In genomic region chr7:46145412-46145811, GRCh38 we compare ENCODE assay signal across 9 cellular contexts.
A peak's percentile ranks its signal among the peaks of the same experiment; 100 is the strongest.
DNase-seq lines count a peak whose midpoint lies in the region; ATAC-seq and TF ChIP-seq lines count a peak whose summit lies in the region.
"Had no signal": no experiment of that assay in that cellular context is flagged by ENCODE, and none has a peak within 500 bp of the region (broad histone marks: within the 10 kb centered on the region; RNA-seq: fewer than 3 reads in every experiment).

No MANE protein-coding gene starts in this region.

- no peaks in the 10 kb centered on the region for H3K9me3 Mint-ChIP-seq in activated CD4-positive, alpha-beta T cell treated with anti-CD3 and anti-CD28 coated beads, Interleukin-2, amount 10 ng/mL, durations not matched to agents 7 days and 5 days

- POLR2A ChIA-PET in AG04449 (lab: Yijun Ruan, JAX): interaction anchor here (0.8 kb wide), 1 partner anchor 167 kb away, joined by 3 read pairs; no protein-coding TSS in a partner anchor
- POLR2A ChIA-PET in IMR-90 (lab: Charles Lee; ENCODE audit: unreplicated experiment): no interaction called here
- POLR2A ChIA-PET in activated CD4-positive, alpha-beta T cell treated with anti-CD3 and anti-CD28 coated beads, Interleukin-2, amount 10 ng/mL, durations not matched to agents 7 days and 5 days (lab: Charles Lee): no interaction called here

- no peaks in the 10 kb centered on the region for H3K36me3 Mint-ChIP-seq in activated CD4-positive, alpha-beta T cell treated with anti-CD3 and anti-CD28 coated beads, Interleukin-2, amount 10 ng/mL, durations not matched to agents 7 days and 5 days (ENCODE audit: low read depth)
- H3K36me3 Mint-ChIP-seq: CD4-positive, CD25-positive, alpha-beta regulatory T cell had no signal

- H3K4me1 ChIP-seq in IMR-90 (ENCODE audit: control insufficient read depth, insufficient read depth, low read length): peaks cover 23% of the 10 kb centered on the region
- H3K4me1 ChIP-seq in right lobe of liver: no peaks in the 10 kb centered on the region

- H3K9me1 ChIP-seq in IMR-90 (ENCODE audit: insufficient read depth, low read length): peaks cover 10% of the 10 kb centered on the region

- 0 out of 2 replicates have a peak overlapping the region, but pooled peaks have one; percentile 96 for H3K56ac ChIP-seq in IMR-90 (ENCODE audit: extremely low read depth, insufficient read depth, low read length)

- intact Hi-C loops in IMR-90 (cut with micrococcal nuclease) (loop anchor here (1.0 to 10.0 kb wide), 5 partner anchors 46 to 609 kb away; no protein-coding TSS in a partner anchor), right lobe of liver (cut with DNase I) (no loop called here)

- no peak overlapping the region for H3K4me3 Mint-ChIP-seq in activated CD4-positive, alpha-beta T cell treated with anti-CD3 and anti-CD28 coated beads, Interleukin-2, amount 10 ng/mL, durations not matched to agents 7 days and 5 days
- H3K4me3 Mint-ChIP-seq: CD4-positive, CD25-positive, alpha-beta regulatory T cell had no signal

- H3K27ac ChIP-seq in IMR-90 (ENCODE audit: insufficient read depth, low read length) (peak overlapping the region; percentile 64), right lobe of liver (no peak overlapping the region)

- ATAC-seq in IMR-90 (ENCODE audit: low read depth) (peak; percentile 93), right lobe of liver (peak; percentile 14 to 57 (median 31)), GM21825 (IDR thresholded peaks at IDR 0.05; ENCODE audit: unreplicated experiment) (no peak), HG03565 (IDR thresholded peaks at IDR 0.05; ENCODE audit: unreplicated experiment) (no peak)

- no peak for TF ChIP-seq RAD21 in IMR-90 (IDR thresholded peaks at IDR 0.05; ENCODE audit: low read length)

- H3K27me3 Mint-ChIP-seq in activated CD4-positive, alpha-beta T cell treated with anti-CD3 and anti-CD28 coated beads, Interleukin-2, amount 10 ng/mL, durations not matched to agents 7 days and 5 days: no peaks in the 10 kb centered on the region

- H2AFZ ChIP-seq in IMR-90 (replicated peaks; ENCODE audit: low read length, poor library complexity): no peak overlapping the region

- H3K36me3 ChIP-seq in IMR-90 (ENCODE audit: control insufficient read depth, insufficient read depth, low read length) (no peaks in the 10 kb centered on the region), right lobe of liver (no peaks in the 10 kb centered on the region)

- no peaks in the 10 kb centered on the region for H3K9me3 ChIP-seq in IMR-90 (ENCODE audit: control insufficient read depth, insufficient read depth, low read length)
- H3K9me3 ChIP-seq in right lobe of liver: no peaks in the 10 kb centered on the region

- H3K14ac ChIP-seq in IMR-90 (replicated peaks; ENCODE audit: low read depth, low read length): no peak overlapping the region

- TF ChIP-seq CTCF in AG04449 (IDR thresholded peaks at IDR 0.05; ENCODE audit: insufficient read depth, low read length, missing control alignments): no peak
- no peak for TF ChIP-seq CTCF in IMR-90 (conservative IDR thresholded peaks at IDR 0.05; ENCODE audit: low read depth, low read length)
- TF ChIP-seq CTCF in right lobe of liver (IDR thresholded peaks at IDR 0.05): no peak

- no peaks in the 10 kb centered on the region for H3K79me1 ChIP-seq in IMR-90 (ENCODE audit: low read depth in 1 of 2, low read length in 2 of 2)

- in situ Hi-C loops in IMR-90 (cut with MboI; ENCODE audit: low sequenced_read_pairs): no loop called here

- 0 out of 2 replicates have a peak overlapping the region, but pooled peaks have one; percentile 99 for H3K18ac ChIP-seq in IMR-90 (ENCODE audit: low read depth, low read length)

- peak overlapping the region; percentile 99 for H4K91ac ChIP-seq in IMR-90 (ENCODE audit: insufficient read depth, low read depth, low read length)

- H3K4ac ChIP-seq in IMR-90 (ENCODE audit: low read depth, low read length): peak overlapping the region; percentile 99

- peak overlapping the region in 1 of 2 experiments; percentile 94; a peak in 3 of 4 replicates for H4K8ac ChIP-seq in IMR-90 (ENCODE audit: low read depth in 2 of 2, low read length in 2 of 2)

- no CpG with 5 or more reads among the region's 2 CpGs for WGBS in IMR-90 (ENCODE audit: extremely low coverage in 2 of 2, insufficient read length in 1 of 2), 2 experiments
- WGBS in right lobe of liver (ENCODE audit: insufficient coverage, low coverage, low lambda C conversion rate, missing lambda C conversion rate): 40% methylated on average over 2 of the region's 2 CpGs

- H3K4me3 ChIP-seq in AG04449 (ENCODE audit: low read depth, low read length) (no peak overlapping the region), IMR-90 (ENCODE audit: insufficient read depth, low read depth, low read length) (no peak overlapping the region), right lobe of liver (no peak overlapping the region)

- H2BK120ac ChIP-seq in IMR-90 (ENCODE audit: low read depth, low read length): peak overlapping the region; percentile 99

- H3K23ac ChIP-seq in IMR-90 (ENCODE audit: low read depth, low read length): no peak overlapping the region

- no peaks in the 10 kb centered on the region for H3K4me1 Mint-ChIP-seq in activated CD4-positive, alpha-beta T cell treated with anti-CD3 and anti-CD28 coated beads, Interleukin-2, amount 10 ng/mL, durations not matched to agents 7 days and 5 days
- H3K4me1 Mint-ChIP-seq: CD4-positive, CD25-positive, alpha-beta regulatory T cell had no signal

- CTCF ChIA-PET in AG04449 (lab: Yijun Ruan, JAX): interaction anchor here (3.0 kb wide), 1 partner anchor 223 kb away, joined by 21 read pairs; the partner anchor contains the start of gene IGFBP3
- CTCF ChIA-PET in IMR-90 (lab: Yijun Ruan, JAX): no interaction called here
- CTCF ChIA-PET in activated CD4-positive, alpha-beta T cell treated with anti-CD3 and anti-CD28 coated beads, Interleukin-2, amount 10 ng/mL, durations not matched to agents 7 days and 5 days (lab: Charles Lee): no interaction called here

- H2AK5ac ChIP-seq in IMR-90 (ENCODE audit: low read depth, low read length): 0 out of 2 replicates have a peak overlapping the region, but pooled peaks have one; percentile 97

- H2BK5ac ChIP-seq in IMR-90 (ENCODE audit: low read depth, low read length, poor library complexity, severe bottlenecking): peak overlapping the region; percentile 99

- H3K27ac Mint-ChIP-seq in activated CD4-positive, alpha-beta T cell treated with anti-CD3 and anti-CD28 coated beads, Interleukin-2, amount 10 ng/mL, durations not matched to agents 7 days and 5 days: no peak overlapping the region
- H3K27ac Mint-ChIP-seq: CD4-positive, CD25-positive, alpha-beta regulatory T cell had no signal

- no peak overlapping the region for H4K5ac ChIP-seq in IMR-90 (ENCODE audit: low read depth, low read length)

- BruUV-seq in IMR-90 (replicated peaks; lab: Mats Ljungman, UMichigan): no TSS peak

- DNase-seq in AG04449 (ENCODE audit: low read depth, low spot score) (peak; percentile 100), IMR-90 (peak; percentile 99), cerebellum (ENCODE audit: low spot score) (peak; percentile 3), right lobe of liver (no peak)
- no peak for DNase-seq in effector CD8-positive, alpha-beta T cell (lab: John Stamatoyannopoulos, UW)
- DNase-seq in activated CD4-positive, alpha-beta T cell treated with anti-CD3 and anti-CD28 coated beads, Interleukin-2, amount 10 ng/mL, durations not matched to agents 7 days and 5 days: no peak
- DNase-seq: CD4-positive, CD25-positive, alpha-beta regulatory T cell had no signal

- no peak overlapping the region for H3K9ac ChIP-seq in IMR-90 (ENCODE audit: low read depth, low read length)

- no peaks in the 10 kb centered on the region for H3K27me3 ChIP-seq in IMR-90 (ENCODE audit: control insufficient read depth, insufficient read depth, low read length)
- no peaks in the 10 kb centered on the region for H3K27me3 ChIP-seq in right lobe of liver

- TF ChIP-seq POLR2A in IMR-90 (IDR thresholded peaks at IDR 0.05; ENCODE audit: low read depth, low read length) (no peak), right lobe of liver (IDR thresholded peaks at IDR 0.05) (no peak)

- dilution Hi-C loops in IMR-90 (cut with HindIII; ENCODE audit: low sequenced_read_pairs, unreplicated experiment): no loop called here

- H4K20me1 ChIP-seq in IMR-90 (ENCODE audit: insufficient read depth, low read length): no peaks in the 10 kb centered on the region

- peak overlapping the region; percentile 100 for H2BK20ac ChIP-seq in IMR-90 (ENCODE audit: low read depth, low read length)

- H3K4me2 ChIP-seq in IMR-90 (ENCODE audit: low read depth, low read length): no peak overlapping the region

- H2BK15ac ChIP-seq in IMR-90 (ENCODE audit: low read depth, low read length): no peak overlapping the region

- H2AK9ac ChIP-seq in IMR-90 (replicated peaks; ENCODE audit: low read depth, low read length, poor library complexity): no peak overlapping the region

TF ChIP-seq in IMR-90, 13 proteins besides CTCF, POLR2A, EP300 and RAD21:
- peak; percentile 98 for TF ChIP-seq CEBPB (IDR thresholded peaks at IDR 0.05; ENCODE audit: low read depth, low read length)
- peak; percentile 36; the same call in 1 of the 2 replicates for TF ChIP-seq MAFK (IDR thresholded peaks at IDR 0.05; ENCODE audit: low read depth, low read length)
- peak; percentile 57 for TF ChIP-seq FOS (IDR thresholded peaks at IDR 0.05; ENCODE audit: low read depth, low read length)
- TF ChIP-seq CHD1 (IDR thresholded peaks at IDR 0.05; ENCODE audit: low read depth, low read length): no peak
- TF ChIP-seq RCOR1 (IDR thresholded peaks at IDR 0.05; ENCODE audit: insufficient replicate concordance, low read length): peak; percentile 14
- TF ChIP-seq SMC3 (IDR thresholded peaks at IDR 0.05; ENCODE audit: low read depth, low read length): no peak
- peak; percentile 64; the same call in 1 of the 2 replicates for TF ChIP-seq BHLHE40 (IDR thresholded peaks at IDR 0.05; ENCODE audit: low read depth, low read length)
- TF ChIP-seq MXI1 (IDR thresholded peaks at IDR 0.05; ENCODE audit: borderline replicate concordance, low read depth, low read length): peak; percentile 29; the same call in 1 of the 2 replicates
- TF ChIP-seq ELK1 (IDR thresholded peaks at IDR 0.05; ENCODE audit: borderline replicate concordance, low read depth, low read length): no peak
- TF ChIP-seq MAZ (IDR thresholded peaks at IDR 0.05; ENCODE audit: borderline replicate concordance, low read depth, low read length): peak; percentile 36; the same call in 1 of the 2 replicates
TF ChIP-seq in IMR-90: peak in this region for 7.

Comparison
In these comparisons a context has a peak if more than half of its experiments do, and no peak if none do; other contexts are left out.
1. DNase-seq: peak in AG04449 (single experiment), IMR-90 (single experiment) and cerebellum (single experiment); none in right lobe of liver (0 of 3), effector CD8-positive, alpha-beta T cell (single experiment) and activated CD4-positive, alpha-beta T cell treated with anti-CD3 and anti-CD28 coated beads, Interleukin-2, amount 10 ng/mL, durations not matched to agents 7 days and 5 days (single experiment).
2. ATAC-seq: peak in IMR-90 (single experiment) and right lobe of liver (4 of 4); none in GM21825 (single experiment) and HG03565 (single experiment).